15 cellular contexts compared by ENCODE assay signal in genomic region chr3:155889952-155890351, GRCh38. TPM values are rescaled to one million over a fixed set of nuclear protein-coding genes. Genes with fewer than 3 reads are reported as not detected.
A peak's percentile ranks its signal among the peaks of the same experiment; 100 is the strongest.
DNase-seq lines count a peak whose midpoint lies in the region; TF ChIP-seq lines count a peak whose summit lies in the region.
"Had no signal": no experiment of that assay in that cellular context is flagged by ENCODE, and none has a peak within 500 bp of the region (broad histone marks: within the 10 kb centered on the region; RNA-seq: fewer than 3 reads in every experiment).

No MANE protein-coding gene starts in this region.

- H3K4me1 Mint-ChIP-seq in HFFc6 (ENCODE audit: low read depth): peaks cover 37% of the 10 kb centered on the region
- H3K4me1 Mint-ChIP-seq in brain: peaks cover 35% of the 10 kb centered on the region
- peaks cover 12% of the 10 kb centered on the region for H3K4me1 Mint-ChIP-seq in nephron progenitor cell
- peaks cover 31% of the 10 kb centered on the region for H3K4me1 Mint-ChIP-seq in T-helper 2 cell treated with Interferon-gamma antibody and Interleukin-4, amounts not matched to agents 5 μg/mL and 100 μg/mL, for 36 hours (ENCODE audit: low read depth)

- H3K4me3 Mint-ChIP-seq in HFFc6 (no peak overlapping the region), brain (no peak overlapping the region), nephron progenitor cell (no peak overlapping the region)
- H3K4me3 Mint-ChIP-seq in T-helper 2 cell treated with Interferon-gamma antibody and Interleukin-4, amounts not matched to agents 5 μg/mL and 100 μg/mL, for 36 hours: no peak overlapping the region

- TF ChIP-seq CTCF in 22Rv1 (IDR thresholded peaks at IDR 0.05) (no peak), HFFc6 (IDR thresholded peaks at IDR 0.05) (no peak), brain (conservative IDR thresholded peaks at IDR 0.05) (no peak), nephron progenitor cell (IDR thresholded peaks at IDR 0.05) (no peak)

- H3K9me3 Mint-ChIP-seq in HFFc6 (no peaks in the 10 kb centered on the region), brain (no peaks in the 10 kb centered on the region), nephron progenitor cell (peaks cover 5% of the 10 kb centered on the region)
- no peaks in the 10 kb centered on the region for H3K9me3 Mint-ChIP-seq in T-helper 2 cell treated with Interferon-gamma antibody and Interleukin-4, amounts not matched to agents 5 μg/mL and 100 μg/mL, for 36 hours
- H3K9me3 Mint-ChIP-seq: CD4-positive, CD25-positive, alpha-beta regulatory T cell had no signal

- peak overlapping the region; percentile 72 for H3K27ac Mint-ChIP-seq in HFFc6
- peak overlapping the region; percentile 26 to 47 (median 41) for H3K27ac Mint-ChIP-seq in brain
- H3K27ac Mint-ChIP-seq in nephron progenitor cell: peak overlapping the region; percentile 77
- H3K27ac Mint-ChIP-seq in T-helper 2 cell treated with Interferon-gamma antibody and Interleukin-4, amounts not matched to agents 5 μg/mL and 100 μg/mL, for 36 hours: no peak overlapping the region

- DNase-seq in HFFc6 (no peak), nephron progenitor cell (no peak), HK-2 (ENCODE audit: unreplicated experiment) (no peak), DMS79 treated with DMSO at 0.1 percent for 48 hours (lab: John Stamatoyannopoulos, UW) (no peak)
- DNase-seq in T-helper 2 cell treated with Interferon-gamma antibody and Interleukin-4, amounts not matched to agents 5 μg/mL and 100 μg/mL, for 36 hours (ENCODE audit: low spot score): no peak
- DNase-seq: AML-193; Calu3; CD4-positive, CD25-positive, alpha-beta regulatory T cell; NCI-H187 treated with DMSO at 0.1 percent for 48 hours; NCI-H2171 treated with DMSO at 0.1 percent for 48 hours; NCI-H82; SHP77 had no signal

- H3K27ac ChIP-seq in 22Rv1: peak overlapping the region; percentile 7; the same call in 1 of the 2 replicates
- H3K27ac ChIP-seq: KMS-11 had no signal

- H3K36me3 Mint-ChIP-seq in HFFc6 (ENCODE audit: low read depth) (peaks cover 17% of the 10 kb centered on the region), brain (peaks cover 37% of the 10 kb centered on the region), nephron progenitor cell (ENCODE audit: low read depth) (peaks cover 43% of the 10 kb centered on the region)
- peaks cover 20% of the 10 kb centered on the region for H3K36me3 Mint-ChIP-seq in T-helper 2 cell treated with Interferon-gamma antibody and Interleukin-4, amounts not matched to agents 5 μg/mL and 100 μg/mL, for 36 hours (ENCODE audit: low read depth)

- H3K27me3 Mint-ChIP-seq in HFFc6 (ENCODE audit: insufficient read depth) (no peaks in the 10 kb centered on the region), brain (no peaks in the 10 kb centered on the region), nephron progenitor cell (ENCODE audit: low read depth, poor library complexity) (no peaks in the 10 kb centered on the region)
- no peaks in the 10 kb centered on the region for H3K27me3 Mint-ChIP-seq in T-helper 2 cell treated with Interferon-gamma antibody and Interleukin-4, amounts not matched to agents 5 μg/mL and 100 μg/mL, for 36 hours (ENCODE audit: low read depth)
- H3K27me3 Mint-ChIP-seq: CD4-positive, CD25-positive, alpha-beta regulatory T cell had no signal

RNA-seq across cellular contexts. Expression of gene GMPS, which starts 19.5 kb away (rescaled TPM):
- total RNA-seq in HFFc6 (2021; fragmentation: NEBNext Ultra II Directional; extraction: Animal tissue kit (Norgen Biotek cat#: 25700)): 10 to 100 TPM; 63.5 to 90.2 (median 75.0) TPM
- polyA plus RNA-seq in brain (ENCODE audit: insufficient read depth, low read depth, low replicate concordance): 61.0 TPM

RNA-seq across cellular contexts. Expression of gene SLC33A1, which starts 35.7 kb away (rescaled TPM):
- 10 to 100 TPM; 20.7 to 31.8 (median 26.9) TPM for total RNA-seq in HFFc6 (2021; fragmentation: NEBNext Ultra II Directional; extraction: Animal tissue kit (Norgen Biotek cat#: 25700))
- 16.3 TPM for polyA plus RNA-seq in brain (ENCODE audit: insufficient read depth, low read depth, low replicate concordance)
